18 cellular contexts compared by ENCODE assay signal in the genomic region with DNA sequence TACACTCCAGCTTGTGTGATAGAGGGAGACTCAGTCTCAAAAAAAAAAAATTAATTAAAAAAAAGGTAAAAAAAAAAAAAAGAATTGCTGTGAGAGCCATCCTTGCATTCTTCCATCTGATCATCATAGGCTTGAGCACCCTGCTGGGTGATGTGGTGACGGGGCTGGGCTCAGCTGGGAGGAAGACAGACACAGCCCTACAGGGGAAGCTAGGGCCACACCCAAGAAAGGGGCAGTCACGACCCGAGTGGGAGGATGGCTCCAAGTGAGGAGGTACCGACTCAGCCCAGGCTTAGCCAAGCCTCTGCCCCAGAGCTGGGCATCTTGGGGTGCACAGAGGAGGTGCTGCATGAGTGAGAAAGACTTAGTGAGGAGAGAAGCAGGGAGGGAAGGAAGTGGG.
A peak's percentile ranks its signal among the peaks of the same experiment; 100 is the strongest.
DNase-seq lines count a peak whose midpoint lies in the region; ATAC-seq, FAIRE-seq and TF ChIP-seq lines count a peak whose summit lies in the region.
"Had no signal": no experiment of that assay in that cellular context is flagged by ENCODE, and none has a peak within 500 bp of the region (broad histone marks: within the 10 kb centered on the region; RNA-seq: fewer than 3 reads in every experiment).

No MANE protein-coding gene starts in this region.

- TF ChIP-seq EP300 in HepG2 (IDR thresholded peaks at IDR 0.05; ENCODE audit: low read depth in 2 of 2, low read length in 2 of 2) (no peak), HepG2 (CRISPR knock-in tag; IDR thresholded peaks at IDR 0.05; ENCODE audit: borderline replicate concordance) (no peak), H1 (IDR thresholded peaks at IDR 0.05; ENCODE audit: borderline replicate concordance in 1 of 2, low read depth in 2 of 2, low read length in 2 of 2) (no peak)

- H3K27ac ChIP-seq in HepG2 (ENCODE audit: extremely low read length, insufficient read depth, low read length): no peak overlapping the region
- H3K27ac ChIP-seq in right lobe of liver: no peak overlapping the region
- H3K27ac ChIP-seq in H1 (ENCODE audit: low read depth, low read length): no peak overlapping the region
- no peak overlapping the region for H3K27ac ChIP-seq in upper lobe of right lung
- H3K27ac ChIP-seq: 22Rv1 had no signal

- no peaks in the 10 kb centered on the region for H3K23me2 ChIP-seq in H1 (ENCODE audit: low read depth, low read length)

- in situ Hi-C loops in HepG2 (cut with HindIII; ENCODE audit: extremely low pct_ligation_motif_present, low pct_unique_long_range_greater_than_20kb): no loop called here

- FAIRE-seq in HepG2 (lab: Jason Lieb, UNC) (no peak), H1 (lab: Jason Lieb, UNC) (no peak)
- FAIRE-seq: GM12892, H54 had no signal

- DNase-seq in HepG2 (ENCODE audit: low spot score): no peak
- no peak for DNase-seq in right lobe of liver
- peak; percentile 48 for DNase-seq in NB4 (ENCODE audit: low read depth)
- DNase-seq in H1 (ENCODE audit: low read depth in 1 of 2, low spot score in 2 of 2): no peak
- DNase-seq in upper lobe of right lung: no peak
- no peak for DNase-seq in stimulated activated CD4-positive, alpha-beta T cell treated with anti-CD3 and anti-CD28 coated beads, Interleukin-12 subunit alpha, Interleukin-12 subunit beta, amount 100 ng/mL, for 4 hours
- no peak for DNase-seq in NOMO-1 (lab: John Stamatoyannopoulos, UW; ENCODE audit: unreplicated experiment in 2 of 2)
- DNase-seq in dermis blood vessel endothelial cell: no peak
- DNase-seq: C1 segment of cervical spinal cord; CD4-positive, alpha-beta T cell; DMS79; EL; GDM1; IMR-90 had no signal

- no peaks in the 10 kb centered on the region for H3K79me2 ChIP-seq in HepG2 (ENCODE audit: insufficient read depth, low read length)
- no peaks in the 10 kb centered on the region for H3K79me2 ChIP-seq in H1 (ENCODE audit: control insufficient read depth in 1 of 2, insufficient read depth in 2 of 2, low read length in 2 of 2)

- H2BK12ac ChIP-seq in H1 (ENCODE audit: low read depth, low read length): no peak overlapping the region

- POLR2A ChIA-PET in HepG2 (lab: Yijun Ruan, JAX) (no interaction called here), H1 (lab: Charles Lee; ENCODE audit: partially characterized antibody) (no interaction called here)

- H3K36me3 ChIP-seq in HepG2 (replicated peaks in 1 of 2; ENCODE audit: control insufficient read depth in 1 of 2, insufficient read depth in 2 of 2, low read length in 2 of 2) (no peaks in the 10 kb centered on the region), right lobe of liver (no peaks in the 10 kb centered on the region), H1 (ENCODE audit: control insufficient read depth in 2 of 4, insufficient read depth in 4 of 4, low read length in 3 of 4) (no peaks in the 10 kb centered on the region), upper lobe of right lung (no peaks in the 10 kb centered on the region)

- H3K9ac ChIP-seq in HepG2 (ENCODE audit: insufficient read depth, low read depth, low read length) (no peak overlapping the region), H1 (replicated peaks in 1 of 4; ENCODE audit: extremely low read depth in 1 of 4, low read depth in 3 of 4, low read length in 3 of 4) (no peak overlapping the region)

- no peak overlapping the region for H2BK120ac ChIP-seq in H1 (replicated peaks; ENCODE audit: low read depth, low read length)

- H3K4me3 ChIP-seq in HepG2 (replicated peaks in 1 of 3; ENCODE audit: insufficient read depth in 1 of 3, low read depth in 2 of 3, low read length in 3 of 3) (no peak overlapping the region), right lobe of liver (no peak overlapping the region), NB4 (ENCODE audit: low read depth, low read length) (no peak overlapping the region), H1 (ENCODE audit: extremely low read depth in 1 of 4, insufficient read depth in 2 of 4, low read depth in 3 of 4, low read length in 4 of 4) (no peak overlapping the region), upper lobe of right lung (no peak overlapping the region)

- no peak overlapping the region for H3K14ac ChIP-seq in H1 (ENCODE audit: insufficient read length)

- H2BK15ac ChIP-seq in H1 (ENCODE audit: low read length): no peak overlapping the region

- H2AFZ ChIP-seq in HepG2 (ENCODE audit: low read length): no peak overlapping the region
- no peak overlapping the region for H2AFZ ChIP-seq in H1 (ENCODE audit: low read length)

- H4K8ac ChIP-seq in H1 (ENCODE audit: extremely low read depth, insufficient read depth, low read length): no peak overlapping the region

- H3K79me1 ChIP-seq in H1 (ENCODE audit: low read depth, low read length): no peaks in the 10 kb centered on the region

- TF ChIP-seq RAD21 in HepG2 (CRISPR knock-in tag; IDR thresholded peaks at IDR 0.05): no peak
- no peak for TF ChIP-seq RAD21 in H1 (IDR thresholded peaks at IDR 0.05 in 1 of 2, conservative IDR thresholded peaks at IDR 0.05 in 1 of 2; ENCODE audit: low read depth in 2 of 2, low read length in 2 of 2)

- 23% methylated on average over 4 of the region's 4 CpGs for WGBS in HepG2 (ENCODE audit: low lambda C conversion rate)
- 65% methylated on average over 2 of the region's 4 CpGs for WGBS in right lobe of liver (ENCODE audit: insufficient coverage, low coverage, low lambda C conversion rate, missing lambda C conversion rate)
- 96% methylated on average over 4 of the region's 4 CpGs; no CpG with 5 or more reads in 1 of the 2 experiments for WGBS in H1 (ENCODE audit: extremely low coverage in 1 of 2, insufficient coverage in 1 of 2, insufficient read length in 1 of 2, insufficient replicate concordance in 2 of 2, low coverage in 1 of 2, low lambda C conversion rate in 2 of 2, missing lambda C conversion rate in 1 of 2), 2 experiments

- TF ChIP-seq CTCF in HepG2 (CRISPR knock-in tag; IDR thresholded peaks at IDR 0.05): no peak
- no peak for TF ChIP-seq CTCF in right lobe of liver (IDR thresholded peaks at IDR 0.05)
- TF ChIP-seq CTCF in NB4 (IDR thresholded peaks at IDR 0.05; ENCODE audit: low read depth, low read length): no peak
- TF ChIP-seq CTCF in H1 (IDR thresholded peaks at IDR 0.05; ENCODE audit: control extremely low read depth in 1 of 3, insufficient read depth in 1 of 3, low read depth in 1 of 3, low read length in 3 of 3): no peak
- TF ChIP-seq CTCF in upper lobe of right lung (IDR thresholded peaks at IDR 0.05): no peak

- H3K23ac ChIP-seq in H1 (ENCODE audit: insufficient read length): no peak overlapping the region

- H3K4me1 ChIP-seq in HepG2 (ENCODE audit: insufficient read depth, low read length) (no peaks in the 10 kb centered on the region), right lobe of liver (no peaks in the 10 kb centered on the region), H1 (replicated peaks in 1 of 4; ENCODE audit: control insufficient read depth in 3 of 4, insufficient read depth in 4 of 4, low read length in 3 of 4) (peaks cover 0 to 5% (median 1%) of the 10 kb centered on the region in 4 experiments; a peak in 3 of 7 replicates), upper lobe of right lung (peaks cover 5% of the 10 kb centered on the region)

- H4K20me1 ChIP-seq in HepG2 (ENCODE audit: insufficient read depth, low read length) (no peaks in the 10 kb centered on the region), H1 (replicated peaks in 1 of 2; ENCODE audit: control insufficient read depth in 1 of 2, insufficient read depth in 2 of 2, low read length in 2 of 2) (no peaks in the 10 kb centered on the region)

- ATAC-seq in HepG2: no peak
- ATAC-seq in right lobe of liver: no peak
- peak; percentile 27 for ATAC-seq in upper lobe of right lung
- ATAC-seq: HCT116 had no signal

- H3K27me3 ChIP-seq in HepG2 (ENCODE audit: control insufficient read depth in 1 of 2, insufficient read depth in 2 of 2, low read length in 2 of 2) (peaks cover 2 to 4% of the 10 kb centered on the region in 2 experiments; a peak in 1 of 5 replicates), right lobe of liver (no peaks in the 10 kb centered on the region), H1 (replicated peaks in 1 of 4; ENCODE audit: control insufficient read depth in 3 of 4, extremely low read depth in 1 of 4, insufficient read depth in 3 of 4, low read length in 3 of 4) (no peaks in the 10 kb centered on the region), upper lobe of right lung (no peaks in the 10 kb centered on the region)

- no peak overlapping the region for H2BK20ac ChIP-seq in H1 (ENCODE audit: low read length)

- no peak overlapping the region for H3K18ac ChIP-seq in H1 (ENCODE audit: extremely low read depth, low read length)

- H3K9me3 ChIP-seq in HepG2 (ENCODE audit: low read length) (no peaks in the 10 kb centered on the region), right lobe of liver (no peaks in the 10 kb centered on the region), H1 (ENCODE audit: insufficient read depth in 2 of 2, low read depth in 1 of 2, low read length in 1 of 2) (0 out of 4 replicates have a peak, but pooled peaks cover 0 to 2% of the 10 kb centered on the region in 2 experiments), upper lobe of right lung (no peaks in the 10 kb centered on the region)

- H4K91ac ChIP-seq in H1 (replicated peaks; ENCODE audit: insufficient read length, low read length): no peak overlapping the region

- H2BK5ac ChIP-seq in H1 (ENCODE audit: low read depth, low read length): no peak overlapping the region

- no TSS peak for BruUV-seq in HepG2 (replicated peaks; lab: Mats Ljungman, UMichigan)

- CTCF ChIA-PET in HepG2 (lab: Yijun Ruan, JAX; ENCODE audit: low intra/inter-chr PET ratio, low total read pairs) (no interaction called here), H1 (lab: Charles Lee; ENCODE audit: partially characterized antibody) (interaction anchor here (0.7 to 2.4 kb wide), 6 partner anchors 11 to 265 kb away, joined by 3 to 13 read pairs (median 4); no protein-coding TSS in a partner anchor)

- TF ChIP-seq POLR2A in HepG2 (IDR thresholded peaks at IDR 0.05; ENCODE audit: insufficient read depth in 1 of 2, low read depth in 2 of 2, low read length in 2 of 2): no peak
- no peak for TF ChIP-seq POLR2A in right lobe of liver (IDR thresholded peaks at IDR 0.05)
- TF ChIP-seq POLR2A in NB4 (IDR thresholded peaks at IDR 0.05; ENCODE audit: extremely low read depth, insufficient read length): no peak
- no peak for TF ChIP-seq POLR2A in H1 (IDR thresholded peaks at IDR 0.05; ENCODE audit: control extremely low read depth in 1 of 2, low read depth in 2 of 2, low read length in 2 of 2)

- 0 out of 2 replicates have a peak overlapping the region, but pooled peaks have one; percentile 24 for H2AK5ac ChIP-seq in H1 (ENCODE audit: low read depth, low read length)

- H3K56ac ChIP-seq in H1 (replicated peaks; ENCODE audit: insufficient read length, low read depth, low read length): no peak overlapping the region

- intact Hi-C loops in HepG2 (cut with micrococcal nuclease; ENCODE audit: unreplicated experiment) (no loop called here), right lobe of liver (cut with DNase I) (no loop called here), upper lobe of right lung (cut with DNase I) (no loop called here)

- no peak overlapping the region for H4K5ac ChIP-seq in H1 (ENCODE audit: insufficient read length, low read depth, low read length)

- no peak overlapping the region for H3K4ac ChIP-seq in H1 (replicated peaks; ENCODE audit: insufficient read length, low read depth, low read length)

- H3K4me2 ChIP-seq in HepG2 (ENCODE audit: low read depth, low read length) (no peak overlapping the region), H1 (ENCODE audit: insufficient read depth in 1 of 2, low read depth in 2 of 2, low read length in 2 of 2) (no peak overlapping the region)

TF ChIP-seq in H1, 55 proteins besides CTCF, POLR2A, EP300 and RAD21 (continues in another document):
- TF ChIP-seq EGR1 (IDR thresholded peaks at IDR 0.05; ENCODE audit: borderline replicate concordance, low read depth, low read length): no peak
